ENCODE assay signal across 13 cellular contexts in genomic region chr10:44660271-44660670, GRCh38.
"Had no signal": no experiment of that assay in that cellular context is flagged by ENCODE, and none has a peak within 500 bp of the region (broad histone marks: within the 10 kb centered on the region; RNA-seq: fewer than 3 reads in every experiment).

No MANE protein-coding gene starts in this region.

- H2AFZ ChIP-seq: parathyroid adenoma had no signal

- H3K9me3 ChIP-seq: gastroesophageal sphincter, neutrophil, tibial artery had no signal

- H3K79me2 ChIP-seq: parathyroid adenoma had no signal

- H3K27ac Mint-ChIP-seq: naive thymus-derived CD8-positive, alpha-beta T cell; stimulated activated naive B cell treated with anti-CD40 and anti-IgM and Interleukin-4, amounts not matched to agents 10 μg/mL and 1 μg/mL and 100 μg/mL, for 72 hours had no signal

- H3K36me3 ChIP-seq: gastroesophageal sphincter, left ventricle myocardium inferior, neutrophil, tibial artery had no signal

- DNase-seq: activated CD4-positive, CD25-positive, alpha-beta regulatory T cell treated with anti-CD3 and anti-CD28 coated beads, Interleukin-2, amount 50 U/mL, for 72 hours; activated naive CD4-positive, alpha-beta T cell treated with Interleukin-2 at 50 U/mL for 16 hours; activated T-cell treated with anti-CD3 and anti-CD28 coated beads for 4 hours; left ventricle myocardium inferior; mesenchymal stem cell; naive thymus-derived CD8-positive, alpha-beta T cell; stimulated activated CD4-positive, alpha-beta T cell treated with anti-CD3 and anti-CD28 coated beads, Interleukin-15, amount 100 ng/mL, for 24 hours; stimulated activated CD4-positive, alpha-beta T cell treated with anti-CD3 and anti-CD28 coated beads, Interleukin-4, amount 100 ng/mL, for 1 hour; stimulated activated naive B cell treated with anti-CD40 and anti-IgM and Interleukin-4, amounts not matched to agents 10 μg/mL and 1 μg/mL and 100 μg/mL, for 72 hours; tibial artery had no signal

- H3K4me3 ChIP-seq: gastroesophageal sphincter, left ventricle myocardium inferior, tibial artery had no signal

- H3K9ac ChIP-seq: parathyroid adenoma had no signal

- H3K4me1 ChIP-seq: gastroesophageal sphincter, left ventricle myocardium inferior, parathyroid adenoma had no signal

- H3K36me3 Mint-ChIP-seq: naive thymus-derived CD8-positive, alpha-beta T cell; stimulated activated naive B cell treated with anti-CD40 and anti-IgM and Interleukin-4, amounts not matched to agents 10 μg/mL and 1 μg/mL and 100 μg/mL, for 72 hours had no signal

- H3K27ac ChIP-seq: gastroesophageal sphincter, left ventricle myocardium inferior, neutrophil, parathyroid adenoma, tibial artery had no signal

- H3K4me1 Mint-ChIP-seq: naive thymus-derived CD8-positive, alpha-beta T cell; stimulated activated naive B cell treated with anti-CD40 and anti-IgM and Interleukin-4, amounts not matched to agents 10 μg/mL and 1 μg/mL and 100 μg/mL, for 72 hours had no signal

- H3K27me3 ChIP-seq: gastroesophageal sphincter, neutrophil, tibial artery had no signal

- H3K4me3 Mint-ChIP-seq: naive thymus-derived CD8-positive, alpha-beta T cell; stimulated activated naive B cell treated with anti-CD40 and anti-IgM and Interleukin-4, amounts not matched to agents 10 μg/mL and 1 μg/mL and 100 μg/mL, for 72 hours had no signal
